In the genomic region with DNA sequence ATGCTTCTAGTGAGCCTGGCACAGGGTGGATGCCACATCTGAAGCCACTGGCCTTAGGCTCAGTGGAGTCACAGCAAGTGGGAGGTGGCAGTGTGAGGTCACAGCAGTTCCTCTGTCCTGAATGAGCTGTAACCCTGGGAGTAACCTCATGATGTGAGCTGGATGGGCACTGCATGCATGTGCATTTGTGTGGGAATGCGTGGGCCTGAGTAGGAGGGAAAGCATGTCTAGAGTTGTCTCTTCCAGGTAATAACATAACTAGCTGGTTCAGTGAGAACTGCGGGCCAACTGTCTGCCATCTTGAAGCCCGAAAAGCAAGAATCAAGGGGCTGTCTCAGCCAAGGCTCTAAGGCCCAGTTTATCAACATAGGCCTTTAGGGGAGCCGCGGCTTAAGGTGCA, we compare ENCODE assay signal across 27 cellular contexts. TPM values are rescaled to one million over a fixed set of nuclear protein-coding genes. Genes with fewer than 3 reads are reported as not detected.
DNase-seq lines count a peak whose midpoint lies in the region; ATAC-seq, FAIRE-seq and TF ChIP-seq lines count a peak whose summit lies in the region.
"Had no signal": no experiment of that assay in that cellular context is flagged by ENCODE, and none has a peak within 500 bp of the region (broad histone marks: within the 10 kb centered on the region; RNA-seq: fewer than 3 reads in every experiment).

No MANE protein-coding gene starts in this region.

- H3K18ac ChIP-seq in neuronal stem cell (ENCODE audit: low read length), result peak overlapping the region; percentile 46
- H3K18ac ChIP-seq in mesenchymal stem cell (ENCODE audit: low read depth in 1 of 2, low read length in 2 of 2), result no peak overlapping the region

- FAIRE-seq in bronchial epithelial cell (lab: Jason Lieb, UNC) (peak; percentile 18), urothelium cell line (lab: Jason Lieb, UNC) (peak; percentile 13)
- FAIRE-seq: A549, D721Med, GM12878, GM18507 had no signal

- H3K9me3 ChIP-seq in neuronal stem cell (replicated peaks in 1 of 2; ENCODE audit: control insufficient read depth in 2 of 2, insufficient read depth in 1 of 2, low read depth in 1 of 2, low read length in 2 of 2) (no peaks in the 10 kb centered on the region), mesenchymal stem cell (ENCODE audit: control insufficient read depth, low read length) (no peaks in the 10 kb centered on the region)
- H3K9me3 ChIP-seq: A549; BE2C; BLaER1 treated with 17β-estradiol and CSF1 and Interleukin-3, amounts not matched to agents 10 nM and 100 nM had no signal

- H2BK5ac ChIP-seq in neuronal stem cell (ENCODE audit: low read length) (no peak overlapping the region), mesenchymal stem cell (ENCODE audit: low read depth, low read length, poor library complexity, severe bottlenecking) (no peak overlapping the region)

- H2BK15ac ChIP-seq in neuronal stem cell (ENCODE audit: low read length) (no peak overlapping the region), mesenchymal stem cell (ENCODE audit: low read depth, poor library complexity, severe bottlenecking) (no peak overlapping the region)

- H3K4me3 ChIP-seq in GM23338, result no peak overlapping the region
- no peak overlapping the region for H3K4me3 ChIP-seq in bronchial epithelial cell (ENCODE audit: low read depth, low read length)
- peak overlapping the region in 1 of 2 donors; percentile 7 for H3K4me3 ChIP-seq in neuronal stem cell (ENCODE audit: low read length in 2 of 2)
- H3K4me3 ChIP-seq in mesenchymal stem cell (ENCODE audit: insufficient read depth in 1 of 2, low read depth in 1 of 2, low read length in 2 of 2), result no peak overlapping the region
- H3K4me3 ChIP-seq: A549; BLaER1 treated with 17β-estradiol and CSF1 and Interleukin-3, amounts not matched to agents 10 nM and 100 nM; GM12878 had no signal

- H3F3A ChIP-seq in GM23338 (replicated peaks; ENCODE audit: low read depth), result 0 out of 2 replicates have a peak, but pooled peaks cover 2% of the 10 kb centered on the region

- H3K36me3 ChIP-seq in GM23338 (ENCODE audit: insufficient read depth), result no peaks in the 10 kb centered on the region
- H3K36me3 ChIP-seq in bronchial epithelial cell (ENCODE audit: control insufficient read depth, insufficient read depth, low read length), result no peaks in the 10 kb centered on the region
- H3K36me3 ChIP-seq in neuronal stem cell (replicated peaks in 1 of 2; ENCODE audit: control insufficient read depth in 2 of 2, insufficient read depth in 2 of 2, low read length in 2 of 2), result no peaks in the 10 kb centered on the region
- H3K36me3 ChIP-seq in mesenchymal stem cell (ENCODE audit: control insufficient read depth in 1 of 2, insufficient read depth in 2 of 2, low read depth in 1 of 2, low read length in 2 of 2), result no peaks in the 10 kb centered on the region
- H3K36me3 ChIP-seq: BE2C; BLaER1 treated with 17β-estradiol and CSF1 and Interleukin-3, amounts not matched to agents 10 nM and 100 nM had no signal

- H3K27me3 Mint-ChIP-seq in GM23338 (ENCODE audit: insufficient read depth, low read depth, poor library complexity), result no peaks in the 10 kb centered on the region
- H3K27me3 Mint-ChIP-seq in activated T-cell treated with anti-CD3 and anti-CD28 coated beads, Interleukin-2, amount 50 U/mL, for 24 hours, result no peaks in the 10 kb centered on the region
- H3K27me3 Mint-ChIP-seq: CD4-positive, alpha-beta T cell had no signal

- peak overlapping the region; percentile 56; the same call in 1 of the 2 replicates for H2AFZ ChIP-seq in GM23338
- no peak overlapping the region for H2AFZ ChIP-seq in neuronal stem cell (ENCODE audit: low read length)
- no peak overlapping the region for H2AFZ ChIP-seq in mesenchymal stem cell (ENCODE audit: low read depth, low read length)

- H3K4ac ChIP-seq in neuronal stem cell (ENCODE audit: low read length), result no peak overlapping the region
- no peak overlapping the region for H3K4ac ChIP-seq in mesenchymal stem cell (ENCODE audit: low read depth in 1 of 2, low read length in 2 of 2)

- no peak overlapping the region; the same call in 1 of the 2 replicates for H3K27ac Mint-ChIP-seq in GM23338
- no peak overlapping the region for H3K27ac Mint-ChIP-seq in activated T-cell treated with anti-CD3 and anti-CD28 coated beads, Interleukin-2, amount 50 U/mL, for 24 hours
- H3K27ac Mint-ChIP-seq: CD14-positive monocyte; CD4-positive, alpha-beta T cell; H9; HFFc6 had no signal

- TF ChIP-seq CTCF in GM23338 (conservative IDR thresholded peaks at IDR 0.05; ENCODE audit: low read depth in 2 of 2), result no peak
- TF ChIP-seq CTCF in bronchial epithelial cell (IDR thresholded peaks at IDR 0.05; ENCODE audit: insufficient read depth, low read length, severe bottlenecking), result no peak

- DNase-seq in GM23338 (ENCODE audit: low spot score) (no peak), bronchial epithelial cell (ENCODE audit: low read depth) (no peak), neuronal stem cell (ENCODE audit: low spot score) (no peak), urothelium cell line (ENCODE audit: low spot score) (no peak), mesenchymal stem cell (no peak)
- DNase-seq in activated T-cell treated with anti-CD3 and anti-CD28 coated beads, Interleukin-2, amount 50 U/mL, for 24 hours, result no peak
- DNase-seq: 8988T; ACHN; AML-193; BE2C; CD4-positive, alpha-beta T cell; CD8-positive, alpha-beta memory T cell; DMS 273 treated with DMSO at 0.1 percent for 48 hours; DMS79; EL; GDM1; H9; HFFc6 had no signal

- H4K8ac ChIP-seq in neuronal stem cell (ENCODE audit: low read depth, low read length), result no peak overlapping the region
- H4K8ac ChIP-seq in mesenchymal stem cell (ENCODE audit: low read length), result no peak overlapping the region

- H3K4me1 ChIP-seq in GM23338 (ENCODE audit: insufficient read depth) (no peaks in the 10 kb centered on the region), neuronal stem cell (ENCODE audit: control insufficient read depth in 2 of 2, insufficient read depth in 1 of 2, low read depth in 1 of 2, low read length in 2 of 2) (no peaks in the 10 kb centered on the region), mesenchymal stem cell (ENCODE audit: control insufficient read depth, insufficient read depth, low read depth, low read length) (peaks cover 6% of the 10 kb centered on the region)
- H3K4me1 ChIP-seq: BE2C had no signal

- H3K79me2 ChIP-seq in GM23338 (replicated peaks; ENCODE audit: insufficient read depth), result no peaks in the 10 kb centered on the region

- H4K20me1 ChIP-seq in GM23338 (replicated peaks; ENCODE audit: insufficient read depth), result no peaks in the 10 kb centered on the region
- H4K20me1 ChIP-seq: BLaER1 treated with 17β-estradiol and CSF1 and Interleukin-3, amounts not matched to agents 10 nM and 100 nM had no signal

- H3K14ac ChIP-seq in neuronal stem cell (ENCODE audit: low read length) (no peak overlapping the region), mesenchymal stem cell (ENCODE audit: low read length in 2 of 2) (no peak overlapping the region)

- H3K36me3 Mint-ChIP-seq in GM23338 (ENCODE audit: low read depth), result no peaks in the 10 kb centered on the region
- H3K36me3 Mint-ChIP-seq in activated T-cell treated with anti-CD3 and anti-CD28 coated beads, Interleukin-2, amount 50 U/mL, for 24 hours (ENCODE audit: low read depth), result no peaks in the 10 kb centered on the region
- H3K36me3 Mint-ChIP-seq: CD14-positive monocyte; CD8-positive, alpha-beta memory T cell had no signal

- no peaks in the 10 kb centered on the region for H3K79me1 ChIP-seq in neuronal stem cell (ENCODE audit: low read depth, low read length)
- no peaks in the 10 kb centered on the region for H3K79me1 ChIP-seq in mesenchymal stem cell (replicated peaks; ENCODE audit: low read length, poor library complexity, severe bottlenecking)

- ATAC-seq in GM23338 (no peak), HG03108 (IDR thresholded peaks at IDR 0.05; ENCODE audit: unreplicated experiment) (no peak)
- ATAC-seq: A549, GM12878, HCT116 had no signal

- H2BK12ac ChIP-seq in neuronal stem cell (ENCODE audit: low read length) (no peak overlapping the region), mesenchymal stem cell (ENCODE audit: low read length in 2 of 2) (no peak overlapping the region)

- H4K91ac ChIP-seq in neuronal stem cell (ENCODE audit: low read depth, low read length, poor library complexity) (no peak overlapping the region), mesenchymal stem cell (ENCODE audit: low read length) (no peak overlapping the region)

- no peaks in the 10 kb centered on the region; the same call in 2 of the 3 replicates for H3K9me3 Mint-ChIP-seq in GM23338
- no peaks in the 10 kb centered on the region for H3K9me3 Mint-ChIP-seq in activated T-cell treated with anti-CD3 and anti-CD28 coated beads, Interleukin-2, amount 50 U/mL, for 24 hours
- H3K9me3 Mint-ChIP-seq: CD4-positive, alpha-beta T cell; CD8-positive, alpha-beta memory T cell; H9; HFFc6 had no signal

- H3K9me2 ChIP-seq in GM23338 (ENCODE audit: insufficient read depth), result no peaks in the 10 kb centered on the region

- H3K4me2 ChIP-seq in GM23338 (no peak overlapping the region), neuronal stem cell (ENCODE audit: insufficient read depth, low read length, poor library complexity, severe bottlenecking) (no peak overlapping the region), mesenchymal stem cell (ENCODE audit: low read length, poor library complexity, severe bottlenecking) (no peak overlapping the region)
- H3K4me2 ChIP-seq: A549; BLaER1 treated with 17β-estradiol and CSF1 and Interleukin-3, amounts not matched to agents 10 nM and 100 nM had no signal

- H3K27ac ChIP-seq in GM23338 (ENCODE audit: low read depth) (no peak overlapping the region), neuronal stem cell (replicated peaks; ENCODE audit: low read length) (no peak overlapping the region), mesenchymal stem cell (ENCODE audit: low read length, poor library complexity, severe bottlenecking) (no peak overlapping the region)
- H3K27ac ChIP-seq: A549; BLaER1 treated with 17β-estradiol and CSF1 and Interleukin-3, amounts not matched to agents 10 nM and 100 nM had no signal

- WGBS in neuronal stem cell (ENCODE audit: extremely low coverage in 2 of 2, insufficient read length in 2 of 2, insufficient replicate concordance in 1 of 2), 2 donors, result no CpG with 5 or more reads among the region's 5 CpGs
- over 99% methylated on average over 5 of the region's 5 CpGs for WGBS in mesenchymal stem cell

- no peak overlapping the region for H3K4me3 Mint-ChIP-seq in GM23338
- no peak overlapping the region for H3K4me3 Mint-ChIP-seq in activated T-cell treated with anti-CD3 and anti-CD28 coated beads, Interleukin-2, amount 50 U/mL, for 24 hours
- H3K4me3 Mint-ChIP-seq: CD14-positive monocyte; CD4-positive, alpha-beta T cell; CD8-positive, alpha-beta memory T cell; H9; HFFc6 had no signal

- no peak overlapping the region for H2AK5ac ChIP-seq in neuronal stem cell (ENCODE audit: low read depth, low read length)
- H2AK5ac ChIP-seq in mesenchymal stem cell (ENCODE audit: low read length, severe bottlenecking), result no peak overlapping the region

- H3K4me1 Mint-ChIP-seq in GM23338, result peaks cover 7% of the 10 kb centered on the region
- no peaks in the 10 kb centered on the region for H3K4me1 Mint-ChIP-seq in activated T-cell treated with anti-CD3 and anti-CD28 coated beads, Interleukin-2, amount 50 U/mL, for 24 hours (ENCODE audit: low read depth)
- H3K4me1 Mint-ChIP-seq: CD14-positive monocyte; CD8-positive, alpha-beta memory T cell had no signal

- no peak overlapping the region for H3K9ac ChIP-seq in neuronal stem cell (ENCODE audit: low read depth, low read length, poor library complexity)
- H3K9ac ChIP-seq in mesenchymal stem cell (ENCODE audit: low read length), result no peak overlapping the region
- H3K9ac ChIP-seq: BLaER1 treated with 17β-estradiol and CSF1 and Interleukin-3, amounts not matched to agents 10 nM and 100 nM had no signal

- no peak overlapping the region for H3K23ac ChIP-seq in neuronal stem cell (ENCODE audit: low read depth, low read length, poor library complexity)
- H3K23ac ChIP-seq in mesenchymal stem cell (ENCODE audit: low read length in 2 of 2), result no peak overlapping the region

- H2BK120ac ChIP-seq in neuronal stem cell (ENCODE audit: low read depth, low read length) (no peak overlapping the region), mesenchymal stem cell (ENCODE audit: low read depth, low read length) (no peak overlapping the region)

- H3K27me3 ChIP-seq in GM23338 (ENCODE audit: insufficient read depth) (no peaks in the 10 kb centered on the region), bronchial epithelial cell (ENCODE audit: control insufficient read depth, insufficient read depth, low read length) (no peaks in the 10 kb centered on the region), neuronal stem cell (ENCODE audit: control insufficient read depth in 3 of 3, insufficient read depth in 3 of 3, low read depth in 1 of 3, low read length in 3 of 3) (peaks cover 0 to 7% (median 0%) of the 10 kb centered on the region in 3 experiments), mesenchymal stem cell (ENCODE audit: control insufficient read depth in 1 of 2, insufficient read depth in 1 of 2, low read length in 2 of 2) (peaks cover 0 to under 1% of the 10 kb centered on the region in 2 experiments)
- H3K27me3 ChIP-seq: BE2C; BLaER1 treated with 17β-estradiol and CSF1 and Interleukin-3, amounts not matched to agents 10 nM and 100 nM had no signal

RNA-seq across cellular contexts. Expression of a gene that starts 27.1 kb away (rescaled TPM):
- 4.1 and 4.7 TPM in 2 replicates for total RNA-seq in GM23338 (2014; rRNA removed; shearing (Covaris generic))
- 2.1 and 2.4 TPM in 2 replicates for polyA plus RNA-seq in GM23338 (2016; fragmentation: Nextera tagmentation; extraction: Ambion mirVana)
- under 0.01 and 0.26 TPM in 2 replicates for total RNA-seq in bronchial epithelial cell
- polyA plus RNA-seq in neuronal stem cell (2013, experiment 1 of 2), result 1.9 TPM
- polyA plus RNA-seq in neuronal stem cell (2013, experiment 2 of 2), result 2.1 TPM
- 0.17 TPM for polyA plus RNA-seq in mesenchymal stem cell (2013, experiment 1 of 2)
- 0.16 TPM for polyA plus RNA-seq in mesenchymal stem cell (2013, experiment 2 of 2)
- total RNA-seq: CD4-positive, alpha-beta T cell; CD8-positive, alpha-beta memory T cell; GM12878; H4 had no signal
- polyA plus RNA-seq: CD14-positive monocyte; CD8-positive, alpha-beta memory T cell had no signal
